In the genomic region with DNA sequence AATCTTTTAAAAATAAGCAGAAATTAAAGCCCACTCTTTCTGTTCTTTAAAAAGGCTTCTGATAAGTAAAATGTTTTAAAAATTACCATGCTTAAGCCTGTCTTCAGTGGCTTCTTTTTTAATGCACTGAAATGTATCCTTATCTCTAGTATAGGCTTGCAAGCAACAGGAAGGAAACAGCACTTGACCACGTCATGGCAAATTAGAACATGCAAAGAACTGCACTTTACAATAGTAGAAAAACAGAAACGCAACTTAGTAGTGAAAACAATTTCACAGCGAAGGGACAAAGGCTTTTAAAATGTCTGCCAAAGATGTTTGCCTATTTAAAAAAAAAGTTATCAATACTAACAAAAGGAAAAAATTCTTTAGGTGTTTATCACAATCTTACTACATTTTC, we compare ENCODE assay signal across 9 cellular contexts. TPM values are rescaled to one million over a fixed set of nuclear protein-coding genes. Genes with fewer than 3 reads are reported as not detected.
A peak's percentile ranks its signal among the peaks of the same experiment; 100 is the strongest.
DNase-seq lines count a peak whose midpoint lies in the region; ATAC-seq and TF ChIP-seq lines count a peak whose summit lies in the region.
"Had no signal": no experiment of that assay in that cellular context is flagged by ENCODE, and none has a peak within 500 bp of the region (broad histone marks: within the 10 kb centered on the region; RNA-seq: fewer than 3 reads in every experiment).

No MANE protein-coding gene starts in this region.

- 2 to 3% methylated on average over 3 of the region's 3 CpGs for WGBS in body of pancreas, 2 donors
- 19 to 28% methylated on average over 3 of the region's 3 CpGs for WGBS in testis, 2 donors

- H3K4me3 ChIP-seq in body of pancreas (no peak overlapping the region), testis (peak overlapping the region in 1 of 2 donors; percentile 22)

- intact Hi-C loops in body of pancreas (cut with DNase I) = loop anchor here (10.0 kb wide), 1 partner anchor 72 kb away; no protein-coding TSS in a partner anchor
- intact Hi-C loops in testis (cut with DNase I; ENCODE audit: low total_unique reads) = no loop called here

- TF ChIP-seq CTCF in body of pancreas (IDR thresholded peaks at IDR 0.05) (no peak), testis (IDR thresholded peaks at IDR 0.05) (no peak)

- H3K9me3 ChIP-seq in body of pancreas = no peaks in the 10 kb centered on the region
- H3K9me3 ChIP-seq in testis = no peaks in the 10 kb centered on the region

- H3K36me3 ChIP-seq in body of pancreas (replicated peaks in 1 of 2; ENCODE audit: insufficient read depth in 1 of 2, low read depth in 2 of 2) = no peaks in the 10 kb centered on the region
- no peaks in the 10 kb centered on the region for H3K36me3 ChIP-seq in testis (ENCODE audit: low read depth, missing control alignments)

- TF ChIP-seq POLR2A in body of pancreas (IDR thresholded peaks at IDR 0.05) (peak in 2 of 3 donors; percentile 33 to 62), testis (IDR thresholded peaks at IDR 0.05) (no peak)

- peak; percentile 66 for ATAC-seq in HG02870 (IDR thresholded peaks at IDR 0.05; ENCODE audit: unreplicated experiment)
- ATAC-seq in body of pancreas = peak; percentile 34

- H3K4me1 ChIP-seq in body of pancreas = peaks cover 82% of the 10 kb centered on the region
- peaks cover 42% of the 10 kb centered on the region for H3K4me1 ChIP-seq in testis

- H3K27me3 ChIP-seq in body of pancreas (no peaks in the 10 kb centered on the region), testis (no peaks in the 10 kb centered on the region)

- H3K27ac ChIP-seq in body of pancreas (peak overlapping the region in 3 of 4 donors; percentile 73 to 85 (median 74)), testis (peak overlapping the region; percentile 73 to 92)
- H3K27ac ChIP-seq: 22Rv1 had no signal

- DNase-seq in DMS53 (lab: John Stamatoyannopoulos, UW) = peak; percentile 47
- no peak for DNase-seq in DMS53 treated with DMSO at 0.1 percent for 48 hours (lab: John Stamatoyannopoulos, UW; ENCODE audit: unreplicated experiment)
- peak; percentile 72 for DNase-seq in RPMI8226
- DNase-seq in body of pancreas = peak in 1 of 4 donors; percentile 67
- DNase-seq in medulla oblongata (ENCODE audit: extremely low spot score) = peak; percentile 86
- peak; percentile 48 for DNase-seq in testis
- no peak for DNase-seq in NCI-H1417 treated with DMSO at 0.1 percent for 48 hours (lab: John Stamatoyannopoulos, UW)

RNA-seq across cellular contexts. Expression of a gene that starts 36.3 kb away (rescaled TPM):
- total RNA-seq in body of pancreas (10 to 100 TPM; 40.5 to 61.7 TPM), testis (10 to 100 TPM; 54.8 to 67.5 TPM)
- polyA plus RNA-seq in testis (ENCODE audit: insufficient read depth, low read depth, low replicate concordance) = 32.8 TPM

Comparison
In these comparisons a context has a peak if more than half of its experiments do, and no peak if none do; other contexts are left out.
1. DNase-seq: peak in DMS53 (single experiment), RPMI8226 (single experiment), medulla oblongata (single experiment) and testis (single experiment); none in DMS53 treated with DMSO at 0.1 percent for 48 hours (single experiment) and NCI-H1417 treated with DMSO at 0.1 percent for 48 hours (single experiment).